In the genomic region with DNA sequence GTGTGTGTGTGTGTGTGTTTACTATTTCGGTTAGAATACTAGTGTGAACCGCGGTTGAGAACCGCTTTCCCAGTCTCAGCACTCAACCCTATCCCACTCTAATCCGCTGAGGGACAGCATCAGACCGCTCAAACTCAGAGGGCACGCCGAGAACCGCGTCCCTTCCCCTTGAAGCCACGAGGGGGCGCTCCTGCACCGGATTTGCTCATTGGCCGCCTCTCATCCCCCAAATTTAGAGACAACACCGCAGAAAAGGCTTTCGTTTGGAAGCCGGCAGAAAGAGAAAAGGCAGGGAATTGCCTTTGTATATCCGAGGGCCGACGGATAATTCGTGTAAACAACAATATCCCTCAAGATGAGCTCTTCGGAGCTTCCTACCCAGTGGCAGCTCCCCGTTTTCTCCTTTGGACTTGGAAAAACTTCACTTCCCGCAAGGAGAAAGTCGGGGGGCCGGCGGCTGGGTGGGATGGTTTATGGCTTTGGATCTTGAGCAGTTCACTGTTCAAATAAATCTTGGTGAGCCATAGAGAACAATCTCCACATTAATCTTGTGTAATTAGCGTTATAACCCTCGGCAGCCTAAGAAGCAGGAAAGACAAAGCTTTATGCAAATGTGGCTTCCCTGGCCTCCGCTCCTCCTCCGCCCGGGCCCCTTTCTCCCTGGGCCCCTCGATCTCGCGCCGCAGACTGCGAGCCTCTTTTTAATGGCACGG, we compare ENCODE assay signal across 7 cellular contexts.
DNase-seq lines count a peak whose midpoint lies in the region; ATAC-seq, FAIRE-seq and TF ChIP-seq lines count a peak whose summit lies in the region.

No MANE protein-coding gene starts in this region.

- DNase-seq in GM13976 (ENCODE audit: low spot score) = peak; percentile 88
- peak; percentile 75 to 95 (median 93) for DNase-seq in NCI-H1417 (lab: John Stamatoyannopoulos, UW)
- no peak for DNase-seq in astrocyte (ENCODE audit: low read depth)
- no peak for DNase-seq in iPS DF 6.9 (ENCODE audit: low read depth, low spot score)
- peak; percentile 22 to 28 for DNase-seq in gastrocnemius medialis

- peaks cover 9% of the 10 kb centered on the region for H3K9me3 ChIP-seq in astrocyte (ENCODE audit: insufficient read depth, low read depth, low read length)
- no peaks in the 10 kb centered on the region for H3K9me3 ChIP-seq in iPS DF 6.9 (ENCODE audit: control insufficient read depth, insufficient read depth, low read length)
- H3K9me3 ChIP-seq in gastrocnemius medialis = no peaks in the 10 kb centered on the region

- H3K4me1 ChIP-seq in astrocyte (ENCODE audit: insufficient read depth, low read length) (peaks cover 5% of the 10 kb centered on the region), iPS DF 6.9 (ENCODE audit: control insufficient read depth, insufficient read depth, low read length) (peaks cover 5% of the 10 kb centered on the region; the same call in 1 of the 2 replicates), gastrocnemius medialis (peaks cover 10 to 12% of the 10 kb centered on the region in 2 donors)

- peaks cover 50% of the 10 kb centered on the region for H3K27me3 ChIP-seq in astrocyte (ENCODE audit: insufficient read depth, low read length)
- H3K27me3 ChIP-seq in iPS DF 6.9 (ENCODE audit: control insufficient read depth, insufficient read depth, low read length) = peaks cover 39% of the 10 kb centered on the region
- peaks cover 49 to 63% (median 53%) of the 10 kb centered on the region in 3 donors for H3K27me3 ChIP-seq in gastrocnemius medialis

- H2AFZ ChIP-seq in astrocyte (ENCODE audit: low read depth, low read length) = peak overlapping the region; percentile 76

- in situ Hi-C loops in GM13976 (cut with MboI; ENCODE audit: low sequenced_read_pairs, unreplicated experiment) = loop anchor here (25.0 kb wide), 3 partner anchors 424 to 1699 kb away; a partner anchor contains a TSS
- in situ Hi-C loops in gastrocnemius medialis (cut with MboI; ENCODE audit: low sequenced_read_pairs in 4 of 4) = loop anchor here in 2 of 4 donors (25.0 kb wide), 2 partner anchors 1024 to 1699 kb away; no protein-coding TSS in a partner anchor

- peaks cover 68% of the 10 kb centered on the region for H3K27me3 Mint-ChIP-seq in T-helper 1 cell treated with Interleukin-12 subunit alpha and Interleukin-12 subunit beta and Interleukin-4 antibody, amounts not matched to agents 30 μg/mL and 1 μg/mL, for 36 hours (ENCODE audit: low read depth)
- H3K27me3 Mint-ChIP-seq in astrocyte (ENCODE audit: low read depth, unreplicated experiment) = peaks cover 61% of the 10 kb centered on the region

- no peaks in the 10 kb centered on the region for H3K36me3 ChIP-seq in astrocyte (ENCODE audit: insufficient read depth, low read length)
- H3K36me3 ChIP-seq in iPS DF 6.9 (ENCODE audit: control insufficient read depth, insufficient read depth, low read length) = no peaks in the 10 kb centered on the region
- H3K36me3 ChIP-seq in gastrocnemius medialis = no peaks in the 10 kb centered on the region

- peak; percentile 99 for TF ChIP-seq CTCF in GM13976 (IDR thresholded peaks at IDR 0.05; ENCODE audit: borderline replicate concordance, control extremely low read depth, extremely low read depth, insufficient read depth, missing control alignments)
- peak; percentile 83 for TF ChIP-seq CTCF in astrocyte (IDR thresholded peaks at IDR 0.05; ENCODE audit: insufficient read depth, low read depth, low read length)
- peak; percentile 55 to 79 (median 71) for TF ChIP-seq CTCF in gastrocnemius medialis (IDR thresholded peaks at IDR 0.05 in 4 of 5, conservative IDR thresholded peaks at IDR 0.05 in 1 of 5)

- H3K79me2 ChIP-seq in astrocyte (ENCODE audit: insufficient read depth, low read length) = no peaks in the 10 kb centered on the region

- intact Hi-C loops in gastrocnemius medialis (cut with DNase I; ENCODE audit: low total_unique reads) = no loop called here

- no peak for FAIRE-seq in astrocyte (lab: Jason Lieb, UNC)

- peak overlapping the region; percentile 46 for H3K27ac Mint-ChIP-seq in T-helper 1 cell treated with Interleukin-12 subunit alpha and Interleukin-12 subunit beta and Interleukin-4 antibody, amounts not matched to agents 30 μg/mL and 1 μg/mL, for 36 hours
- no peak overlapping the region for H3K27ac Mint-ChIP-seq in astrocyte (ENCODE audit: unreplicated experiment)

- peak overlapping the region; percentile 88 for H3K4me2 ChIP-seq in astrocyte (ENCODE audit: low read length)

- peak overlapping the region; percentile 77 for H3K4me3 Mint-ChIP-seq in T-helper 1 cell treated with Interleukin-12 subunit alpha and Interleukin-12 subunit beta and Interleukin-4 antibody, amounts not matched to agents 30 μg/mL and 1 μg/mL, for 36 hours
- peak overlapping the region; percentile 86 for H3K4me3 Mint-ChIP-seq in astrocyte (ENCODE audit: unreplicated experiment)

- H3K27ac ChIP-seq in astrocyte (ENCODE audit: low read depth, low read length) = no peak overlapping the region
- H3K27ac ChIP-seq in iPS DF 6.9 (ENCODE audit: low read length) = no peak overlapping the region
- H3K27ac ChIP-seq in gastrocnemius medialis = no peak overlapping the region

- no peak for TF ChIP-seq POLR2A in gastrocnemius medialis (IDR thresholded peaks at IDR 0.05)

- no CpG with 5 or more reads among the region's 38 CpGs for WGBS in iPS DF 6.9 (ENCODE audit: insufficient coverage, insufficient read length)

- H3K4me3 ChIP-seq in astrocyte (ENCODE audit: insufficient read depth, low read depth, low read length) = peak overlapping the region; percentile 53
- H3K4me3 ChIP-seq in iPS DF 6.9 (ENCODE audit: low read length) = peak overlapping the region; percentile 18; the same call in 1 of the 2 replicates
- H3K4me3 ChIP-seq in gastrocnemius medialis = peak overlapping the region; percentile 44 to 63 (median 52)

- H4K20me1 ChIP-seq in astrocyte (ENCODE audit: insufficient read depth, low read length) = no peaks in the 10 kb centered on the region

- H3K9ac ChIP-seq in astrocyte (ENCODE audit: low read length) = no peak overlapping the region

- H3K36me3 Mint-ChIP-seq in T-helper 1 cell treated with Interleukin-12 subunit alpha and Interleukin-12 subunit beta and Interleukin-4 antibody, amounts not matched to agents 30 μg/mL and 1 μg/mL, for 36 hours (ENCODE audit: low read depth) = no peaks in the 10 kb centered on the region
- no peaks in the 10 kb centered on the region for H3K36me3 Mint-ChIP-seq in astrocyte (ENCODE audit: low read depth, unreplicated experiment)

- H3K4me1 Mint-ChIP-seq in T-helper 1 cell treated with Interleukin-12 subunit alpha and Interleukin-12 subunit beta and Interleukin-4 antibody, amounts not matched to agents 30 μg/mL and 1 μg/mL, for 36 hours (ENCODE audit: low read depth) = peaks cover 24% of the 10 kb centered on the region
- H3K4me1 Mint-ChIP-seq in astrocyte (ENCODE audit: low read depth, unreplicated experiment) = peaks cover under 1% of the 10 kb centered on the region

- ATAC-seq in HG02840 (IDR thresholded peaks at IDR 0.05; ENCODE audit: low FRiP score, unreplicated experiment) (peak; percentile 74), gastrocnemius medialis (peak; percentile 48 to 66)

- no peaks in the 10 kb centered on the region for H3K9me3 Mint-ChIP-seq in T-helper 1 cell treated with Interleukin-12 subunit alpha and Interleukin-12 subunit beta and Interleukin-4 antibody, amounts not matched to agents 30 μg/mL and 1 μg/mL, for 36 hours
- H3K9me3 Mint-ChIP-seq in astrocyte (ENCODE audit: unreplicated experiment) = no peaks in the 10 kb centered on the region

Comparison
In these comparisons a context has a peak if more than half of its experiments do, and no peak if none do; other contexts are left out.
1. DNase-seq: peak in GM13976 (single experiment), NCI-H1417 (3 of 3) and gastrocnemius medialis (2 of 2); none in astrocyte (single experiment) and iPS DF 6.9 (single experiment).
2. Peak in every context shown above with its lines, with median percentiles within 50 percentile points of each other: CTCF ChIP-seq and H3K4me3 ChIP-seq.